In the genomic region with DNA sequence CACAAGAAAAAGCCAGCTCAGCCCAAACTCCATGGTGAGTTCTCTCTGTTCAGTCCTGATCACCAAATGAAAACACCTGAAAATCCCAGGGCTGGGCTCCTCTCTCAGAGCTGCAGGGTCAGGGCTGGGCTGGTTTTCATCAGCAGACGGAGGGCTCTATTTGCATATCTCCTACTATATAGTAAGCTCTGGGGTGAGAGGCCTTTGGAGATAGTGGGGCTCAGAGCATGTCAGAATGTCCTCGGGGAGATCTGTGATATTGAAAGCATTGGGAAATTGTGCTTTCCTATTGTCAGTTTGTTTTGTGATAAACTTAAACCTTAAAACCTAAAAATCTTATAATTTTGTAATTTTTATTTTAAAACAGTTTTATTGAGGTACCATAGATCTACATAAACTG, we compare ENCODE assay signal across 23 cellular contexts.
DNase-seq lines count a peak whose midpoint lies in the region; ATAC-seq and TF ChIP-seq lines count a peak whose summit lies in the region.
"Had no signal": no experiment of that assay in that cellular context is flagged by ENCODE, and none has a peak within 500 bp of the region (broad histone marks: within the 10 kb centered on the region; RNA-seq: fewer than 3 reads in every experiment).

No MANE protein-coding gene starts in this region.

- H3K27ac ChIP-seq in KOPT-K1 (ENCODE audit: low read depth, low read length, poor library complexity, severe bottlenecking) (peak overlapping the region; percentile 83), PC-3 (ENCODE audit: low read length) (no peak overlapping the region)
- H3K27ac ChIP-seq: 22Rv1, C4-2B, HL-60, PC-9, RWPE1 had no signal

- no peaks in the 10 kb centered on the region for H4K20me1 ChIP-seq in PC-3 (ENCODE audit: low read length)

- H3K36me3 Mint-ChIP-seq in activated T-cell treated with anti-CD3 and anti-CD28 coated beads, Interleukin-2, amount 50 U/mL, for 4 hours (ENCODE audit: insufficient read depth): no peaks in the 10 kb centered on the region
- H3K36me3 Mint-ChIP-seq: CD8-positive, alpha-beta memory T cell had no signal

- intact Hi-C loops in PC-3 (cut with micrococcal nuclease): no loop called here

- POLR2A ChIA-PET in PC-3 (lab: Charles Lee; ENCODE audit: unreplicated experiment): no interaction called here

- no peak overlapping the region for H3K4me2 ChIP-seq in PC-3 (ENCODE audit: low read length)
- H3K4me2 ChIP-seq: GM23338, PC-9, SK-N-SH had no signal

- no peaks in the 10 kb centered on the region for H3F3A ChIP-seq in PC-3 (ENCODE audit: low read length, unreplicated experiment)

- TF ChIP-seq CTCF in PC-3 (conservative IDR thresholded peaks at IDR 0.05; ENCODE audit: low read depth, low read length): no peak

- no peaks in the 10 kb centered on the region for H3K27me3 ChIP-seq in PC-3 (ENCODE audit: low read length)

- ATAC-seq in activated T-cell treated with anti-CD3 and anti-CD28 coated beads, Interleukin-2, amount 50 U/mL, for 4 hours: no peak
- ATAC-seq in GM19397 (IDR thresholded peaks at IDR 0.05; ENCODE audit: unreplicated experiment) (no peak), PC-3 (no peak), HG03108 (IDR thresholded peaks at IDR 0.05; ENCODE audit: unreplicated experiment) (no peak)
- ATAC-seq: GM23338, HepG2 had no signal

- H3K9me3 Mint-ChIP-seq in activated T-cell treated with anti-CD3 and anti-CD28 coated beads, Interleukin-2, amount 50 U/mL, for 4 hours: no peaks in the 10 kb centered on the region
- H3K9me3 Mint-ChIP-seq: CD8-positive, alpha-beta memory T cell had no signal

- CTCF ChIA-PET in PC-3 (lab: Charles Lee): no interaction called here

- no peaks in the 10 kb centered on the region for H3K4me1 ChIP-seq in PC-3 (ENCODE audit: insufficient read depth, low read length)
- H3K4me1 ChIP-seq: HAP-1 had no signal

- no peaks in the 10 kb centered on the region for H3K9me2 ChIP-seq in PC-3 (replicated peaks; ENCODE audit: low read length)
- H3K9me2 ChIP-seq: SK-N-SH had no signal

- H3K9me3 ChIP-seq in KOPT-K1 (ENCODE audit: insufficient read depth, low read length, poor library complexity, severe bottlenecking) (no peaks in the 10 kb centered on the region), PC-3 (ENCODE audit: low read length) (no peaks in the 10 kb centered on the region)
- H3K9me3 ChIP-seq: HAP-1, SK-N-SH had no signal

- peaks cover 22% of the 10 kb centered on the region for H3K27me3 Mint-ChIP-seq in activated T-cell treated with anti-CD3 and anti-CD28 coated beads, Interleukin-2, amount 50 U/mL, for 4 hours (ENCODE audit: low read depth)

- H3K36me3 ChIP-seq in KOPT-K1 (ENCODE audit: insufficient read depth, low read length) (no peaks in the 10 kb centered on the region), PC-3 (ENCODE audit: low read depth, low read length) (no peaks in the 10 kb centered on the region; the same call in 1 of the 2 replicates)
- H3K36me3 ChIP-seq: HAP-1 had no signal

- no TSS peak for BruUV-seq in PC-3 (replicated peaks; lab: Mats Ljungman, UMichigan)

- no peak for DNase-seq in activated T-cell treated with anti-CD3 and anti-CD28 coated beads, Interleukin-2, amount 50 U/mL, for 4 hours
- DNase-seq in activated T-cell treated with anti-CD3 and anti-CD28 coated beads, Interleukin-2, amount 50 U/mL, for 1 hour: no peak
- DNase-seq in effector CD8-positive, alpha-beta T cell (lab: John Stamatoyannopoulos, UW): no peak
- no peak for DNase-seq in PC-3
- DNase-seq: ACHN, NCI-H1105, NCI-H2029 treated with DMSO at 0.1 percent for 48 hours, NCI-H226, SIG-M5 had no signal

- H3K9ac ChIP-seq in PC-3 (ENCODE audit: low read length): no peak overlapping the region
- H3K9ac ChIP-seq: SK-N-SH had no signal

- no peaks in the 10 kb centered on the region for H3K79me2 ChIP-seq in PC-3 (ENCODE audit: low read length)

- H3K4me1 Mint-ChIP-seq in activated T-cell treated with anti-CD3 and anti-CD28 coated beads, Interleukin-2, amount 50 U/mL, for 4 hours (ENCODE audit: low read depth): peaks cover 6% of the 10 kb centered on the region
- H3K4me1 Mint-ChIP-seq: GM23338 had no signal

- no peak overlapping the region for H2AFZ ChIP-seq in PC-3 (ENCODE audit: low read length)
- H2AFZ ChIP-seq: GM23338, PC-9 had no signal

- H3K4me3 Mint-ChIP-seq in activated T-cell treated with anti-CD3 and anti-CD28 coated beads, Interleukin-2, amount 50 U/mL, for 4 hours: peak overlapping the region; percentile 20
- H3K4me3 Mint-ChIP-seq: CD8-positive, alpha-beta memory T cell; GM23338 had no signal

- peak; percentile 71 for TF ChIP-seq POLR2A in Raji (IDR thresholded peaks at IDR 0.05; ENCODE audit: insufficient read depth, low read depth, low read length)

- no peak overlapping the region for H3K4me3 ChIP-seq in PC-3 (ENCODE audit: low read length)
- H3K4me3 ChIP-seq: GM23338, HAP-1, PC-9 had no signal
